In the genomic region with DNA sequence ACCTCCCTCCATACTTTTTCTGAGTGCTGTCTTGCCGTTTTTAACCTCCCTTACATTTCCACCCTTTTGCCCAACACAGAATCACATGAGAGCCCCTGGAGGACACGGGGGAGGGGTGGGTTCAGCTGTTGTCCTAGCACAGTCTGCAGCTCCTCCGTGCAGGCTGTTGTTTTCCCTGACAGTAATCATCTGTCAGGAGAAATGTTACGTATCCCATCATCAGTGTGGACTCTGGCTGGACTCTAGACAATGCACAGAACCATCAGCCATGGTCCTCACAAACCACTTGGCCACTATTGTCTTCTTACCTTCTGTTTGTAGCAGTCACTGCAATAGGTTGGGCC, we compare ENCODE assay signal across 9 cellular contexts.
A peak's percentile ranks its signal among the peaks of the same experiment; 100 is the strongest.
DNase-seq lines count a peak whose midpoint lies in the region; ATAC-seq and TF ChIP-seq lines count a peak whose summit lies in the region.
"Had no signal": no experiment of that assay in that cellular context is flagged by ENCODE, and none has a peak within 500 bp of the region (broad histone marks: within the 10 kb centered on the region; RNA-seq: fewer than 3 reads in every experiment).

No MANE protein-coding gene starts in this region.

- DNase-seq in AG08396 (ENCODE audit: low spot score) (peak; percentile 27), MCF 10A (ENCODE audit: unreplicated experiment) (no peak), iPS-NIHi11 (ENCODE audit: low spot score) (peak; percentile 26), putamen (ENCODE audit: low spot score) (peak; percentile 70), NCI-H1105 treated with DMSO at 0.1 percent for 48 hours (lab: John Stamatoyannopoulos, UW) (no peak), progenitor cell of endocrine pancreas (ENCODE audit: low spot score, unreplicated experiment) (no peak), germinal center (ENCODE audit: low spot score) (no peak)
- DNase-seq in activated CD8-positive, alpha-beta T cell treated with anti-CD3 and anti-CD28 coated beads for 36 hours, result no peak
- DNase-seq: activated T-cell treated with anti-CD3 and anti-CD28 coated beads, Interleukin-2, amount 50 U/mL, for 1 hour had no signal

- H3K4me1 Mint-ChIP-seq in MCF 10A (ENCODE audit: insufficient read depth, unreplicated experiment) (no peaks in the 10 kb centered on the region), progenitor cell of endocrine pancreas (ENCODE audit: low read depth) (peaks cover 3% of the 10 kb centered on the region)
- no peaks in the 10 kb centered on the region for H3K4me1 Mint-ChIP-seq in activated CD8-positive, alpha-beta T cell treated with anti-CD3 and anti-CD28 coated beads for 36 hours (ENCODE audit: low read depth)

- H3K27ac Mint-ChIP-seq in MCF 10A (ENCODE audit: low read depth, unreplicated experiment), result peak overlapping the region; percentile 28
- H3K27ac Mint-ChIP-seq in activated CD8-positive, alpha-beta T cell treated with anti-CD3 and anti-CD28 coated beads for 36 hours, result no peak overlapping the region
- H3K27ac Mint-ChIP-seq in progenitor cell of endocrine pancreas, result no peak overlapping the region

- CTCF ChIA-PET in MCF 10A (lab: Yijun Ruan, JAX), result interaction anchor here (1.0 to 1.2 kb wide), 2 partner anchors 34 to 188 kb away, joined by 3 to 4 read pairs; no protein-coding TSS in a partner anchor
- CTCF ChIA-PET in activated CD8-positive, alpha-beta T cell treated with anti-CD3 and anti-CD28 coated beads for 36 hours (lab: Charles Lee), result interaction anchor here (1.5 kb wide), 1 partner anchor 22 kb away, joined by 3 read pairs; no protein-coding TSS in a partner anchor

- H3K9me3 Mint-ChIP-seq in MCF 10A (ENCODE audit: unreplicated experiment) (no peaks in the 10 kb centered on the region), progenitor cell of endocrine pancreas (ENCODE audit: low read depth) (peaks cover 3% of the 10 kb centered on the region)
- H3K9me3 Mint-ChIP-seq in activated CD8-positive, alpha-beta T cell treated with anti-CD3 and anti-CD28 coated beads for 36 hours, result no peaks in the 10 kb centered on the region

- intact Hi-C loops in MCF 10A (cut with micrococcal nuclease), result no loop called here
- intact Hi-C loops in activated CD8-positive, alpha-beta T cell treated with anti-CD3 and anti-CD28 coated beads for 36 hours (cut with micrococcal nuclease), result no loop called here

- BruUV-seq in MCF 10A (replicated peaks; lab: Mats Ljungman, UMichigan), result no TSS peak

- POLR2A ChIA-PET in MCF 10A (lab: Yijun Ruan, JAX), result interaction anchor here (0.8 kb wide), 1 partner anchor 10 kb away, joined by 5 read pairs; no protein-coding TSS in a partner anchor
- POLR2A ChIA-PET in activated CD8-positive, alpha-beta T cell treated with anti-CD3 and anti-CD28 coated beads for 36 hours (lab: Charles Lee), result no interaction called here

- H3K36me3 Mint-ChIP-seq in MCF 10A (ENCODE audit: insufficient read depth, unreplicated experiment) (no peaks in the 10 kb centered on the region), progenitor cell of endocrine pancreas (ENCODE audit: insufficient read depth) (peaks cover 11% of the 10 kb centered on the region)
- no peaks in the 10 kb centered on the region for H3K36me3 Mint-ChIP-seq in activated CD8-positive, alpha-beta T cell treated with anti-CD3 and anti-CD28 coated beads for 36 hours (ENCODE audit: low read depth)

- no peaks in the 10 kb centered on the region for H3K27me3 Mint-ChIP-seq in MCF 10A (ENCODE audit: insufficient read depth, unreplicated experiment)
- H3K27me3 Mint-ChIP-seq in activated CD8-positive, alpha-beta T cell treated with anti-CD3 and anti-CD28 coated beads for 36 hours, result peaks cover 11% of the 10 kb centered on the region
- no peaks in the 10 kb centered on the region for H3K27me3 Mint-ChIP-seq in progenitor cell of endocrine pancreas

- TF ChIP-seq CTCF in MCF 10A (IDR thresholded peaks at IDR 0.05; ENCODE audit: unreplicated experiment) (no peak), progenitor cell of endocrine pancreas (IDR thresholded peaks at IDR 0.05; ENCODE audit: unreplicated experiment) (no peak)
- no peak for TF ChIP-seq CTCF in activated CD8-positive, alpha-beta T cell treated with anti-CD3 and anti-CD28 coated beads for 36 hours (IDR thresholded peaks at IDR 0.05)

- ATAC-seq in activated CD8-positive, alpha-beta T cell treated with anti-CD3 and anti-CD28 coated beads for 36 hours, result no peak

- H3K4me3 Mint-ChIP-seq in MCF 10A (ENCODE audit: unreplicated experiment) (no peak overlapping the region), progenitor cell of endocrine pancreas (ENCODE audit: low read depth) (no peak overlapping the region)
- H3K4me3 Mint-ChIP-seq in activated CD8-positive, alpha-beta T cell treated with anti-CD3 and anti-CD28 coated beads for 36 hours, result no peak overlapping the region

Comparison
In these comparisons a context has a peak if more than half of its experiments do, and no peak if none do; other contexts are left out.
1. DNase-seq: peak in AG08396 (single experiment), iPS-NIHi11 (single experiment) and putamen (single experiment); none in MCF 10A (single experiment), NCI-H1105 treated with DMSO at 0.1 percent for 48 hours (single experiment), activated CD8-positive, alpha-beta T cell treated with anti-CD3 and anti-CD28 coated beads for 36 hours (single experiment), progenitor cell of endocrine pancreas (single experiment) and germinal center (single experiment).